ENCODE assay signal across 15 cellular contexts in the genomic region with DNA sequence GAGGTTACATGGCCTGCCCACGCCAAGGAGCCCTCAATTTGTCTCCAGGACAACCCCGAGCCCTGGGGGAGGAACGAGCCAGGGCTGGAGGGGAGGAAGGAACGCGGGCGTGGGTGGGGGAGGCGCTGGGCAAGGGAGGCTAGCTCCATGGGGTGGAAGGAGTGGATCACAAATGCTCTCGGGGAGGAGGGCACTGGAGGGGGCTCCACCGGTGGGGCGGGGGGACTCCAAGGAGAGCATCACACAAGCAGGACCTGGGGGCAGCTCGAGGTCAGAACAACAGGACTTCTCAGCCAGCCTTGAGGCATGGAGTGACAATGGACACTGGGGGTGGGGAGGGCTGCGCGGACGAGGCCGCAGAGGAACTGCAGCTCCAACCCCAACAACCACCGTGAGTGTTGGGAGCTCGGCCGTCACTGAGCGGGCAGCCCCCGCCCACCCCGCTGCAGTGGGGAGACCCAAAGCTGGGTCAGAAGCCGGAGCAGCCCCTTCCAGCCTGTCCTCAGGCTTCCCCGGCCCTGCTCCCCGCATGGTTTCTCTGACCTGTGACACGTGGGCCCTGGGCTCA.
"Had no signal": no experiment of that assay in that cellular context is flagged by ENCODE, and none has a peak within 500 bp of the region (broad histone marks: within the 10 kb centered on the region; RNA-seq: fewer than 3 reads in every experiment).

No MANE protein-coding gene starts in this region.

- H3K36me3 Mint-ChIP-seq: memory B cell had no signal

- H3K27ac ChIP-seq: stomach, thoracic aorta had no signal

- H3K9me3 ChIP-seq: stomach, thoracic aorta had no signal

- H3K27me3 Mint-ChIP-seq: central memory CD8-positive, alpha-beta T cell had no signal

- DNase-seq: activated CD4-positive, alpha-beta T cell treated with anti-CD3 and anti-CD28 coated beads for 4 hours; activated CD8-positive, alpha-beta T cell treated with anti-CD3 and anti-CD28 coated beads, Interleukin-2, amount 10 ng/mL, durations not matched to agents 7 days and 5 days; activated naive CD4-positive, alpha-beta T cell treated with anti-CD3 and anti-CD28 coated beads for 36 hours; dermis blood vessel endothelial cell; endodermal cell; erythroblast; left cardiac atrium; stimulated activated CD4-positive, alpha-beta T cell treated with anti-CD3 and anti-CD28 coated beads, Interleukin-15, amount 100 ng/mL, for 24 hours; stimulated activated CD4-positive, alpha-beta T cell treated with anti-CD3 and anti-CD28 coated beads, Interleukin-4, amount 100 ng/mL, for 4 hours; stomach; T-helper 9 cell had no signal

- H3K4me3 Mint-ChIP-seq: activated CD8-positive, alpha-beta T cell treated with anti-CD3 and anti-CD28 coated beads, Interleukin-2, amount 10 ng/mL, durations not matched to agents 7 days and 5 days; activated naive CD4-positive, alpha-beta T cell treated with anti-CD3 and anti-CD28 coated beads for 36 hours; central memory CD8-positive, alpha-beta T cell; endodermal cell; memory B cell; nephron had no signal

- ATAC-seq: activated CD8-positive, alpha-beta T cell treated with anti-CD3 and anti-CD28 coated beads, Interleukin-2, amount 10 ng/mL, durations not matched to agents 7 days and 5 days had no signal

- H3K9me3 Mint-ChIP-seq: nephron had no signal

- H3K36me3 ChIP-seq: stomach, thoracic aorta had no signal

- H3K4me3 ChIP-seq: stomach, thoracic aorta had no signal

- H3K27ac Mint-ChIP-seq: activated CD8-positive, alpha-beta T cell treated with anti-CD3 and anti-CD28 coated beads, Interleukin-2, amount 10 ng/mL, durations not matched to agents 7 days and 5 days; activated naive CD4-positive, alpha-beta T cell treated with anti-CD3 and anti-CD28 coated beads for 36 hours; endodermal cell; memory B cell; nephron had no signal
